12 cellular contexts compared by ENCODE assay signal in genomic region chr7:41809487-41810257, GRCh38.
DNase-seq lines count a peak whose midpoint lies in the region; ATAC-seq and TF ChIP-seq lines count a peak whose summit lies in the region.
"Had no signal": no experiment of that assay in that cellular context is flagged by ENCODE, and none has a peak within 500 bp of the region (broad histone marks: within the 10 kb centered on the region; RNA-seq: fewer than 3 reads in every experiment).

No MANE protein-coding gene starts in this region.

- H3K27ac ChIP-seq in upper lobe of right lung (no peak overlapping the region), left ventricle myocardium inferior (replicated peaks) (no peak overlapping the region)
- H3K27ac ChIP-seq: brain microvascular endothelial cell, SK-N-MC, suprapubic skin had no signal

- no peaks in the 10 kb centered on the region for H3K27me3 ChIP-seq in upper lobe of right lung
- no peaks in the 10 kb centered on the region for H3K27me3 ChIP-seq in left ventricle myocardium inferior (ENCODE audit: low read depth)
- H3K27me3 ChIP-seq: brain microvascular endothelial cell, suprapubic skin had no signal

- no peaks in the 10 kb centered on the region for H3K4me1 ChIP-seq in upper lobe of right lung
- H3K4me1 ChIP-seq in left ventricle myocardium inferior = no peaks in the 10 kb centered on the region
- H3K4me1 ChIP-seq: suprapubic skin had no signal

- DNase-seq in RPMI7951 (ENCODE audit: low read depth) = peak; percentile 83
- no peak for DNase-seq in upper lobe of right lung
- no peak for DNase-seq in dedifferentiated amniotic fluid mesenchymal stem cell (ENCODE audit: extremely low spot score)
- no peak for DNase-seq in left ventricle myocardium inferior
- DNase-seq in HT-29 (ENCODE audit: low spot score) = no peak
- DNase-seq: brain microvascular endothelial cell, NCI-H2029 had no signal

- H3K4me3 ChIP-seq in upper lobe of right lung (no peak overlapping the region), left ventricle myocardium inferior (no peak overlapping the region)
- H3K4me3 ChIP-seq: SK-N-MC, suprapubic skin had no signal

- ATAC-seq in GM19043 (IDR thresholded peaks at IDR 0.05; ENCODE audit: low read depth, unreplicated experiment) = peak; percentile 21
- peak; percentile 24 for ATAC-seq in HG02885 (IDR thresholded peaks at IDR 0.05; ENCODE audit: poor library complexity, unreplicated experiment)
- ATAC-seq in upper lobe of right lung = peak; percentile 57
- ATAC-seq: natural killer cell treated with Interleukin-12 subunit alpha and Interleukin-12 subunit beta and Interleukin-15 and Interleukin-18, amount 100 ng/mL, for 72 hours had no signal

- H3K9me3 ChIP-seq in upper lobe of right lung = no peaks in the 10 kb centered on the region
- H3K9me3 ChIP-seq in left ventricle myocardium inferior (replicated peaks) = no peaks in the 10 kb centered on the region
- H3K9me3 ChIP-seq: suprapubic skin had no signal

- intact Hi-C loops in upper lobe of right lung (cut with DNase I) (no loop called here), left ventricle myocardium inferior (cut with micrococcal nuclease) (no loop called here)

- TF ChIP-seq CTCF in upper lobe of right lung (IDR thresholded peaks at IDR 0.05) = no peak
- TF ChIP-seq CTCF in left ventricle myocardium inferior (IDR thresholded peaks at IDR 0.05; ENCODE audit: borderline replicate concordance) = no peak

- no peaks in the 10 kb centered on the region for H3K36me3 ChIP-seq in upper lobe of right lung
- no peaks in the 10 kb centered on the region for H3K36me3 ChIP-seq in left ventricle myocardium inferior
- H3K36me3 ChIP-seq: brain microvascular endothelial cell, suprapubic skin had no signal
